In genomic region chr16:30775131-30775380, GRCh38 we compare ENCODE assay signal across 1 cellular context.
TF ChIP-seq lines count a peak whose summit lies in the region.

No MANE protein-coding gene starts in this region.

TF ChIP-seq in endothelial cell of umbilical vein, 7 proteins besides CTCF, POLR2A, EP300 and RAD21:
- no peak for TF ChIP-seq JUN (IDR thresholded peaks at IDR 0.05; ENCODE audit: borderline replicate concordance, insufficient read depth, insufficient read length, low read depth)
- no peak for TF ChIP-seq MYC (IDR thresholded peaks at IDR 0.05; ENCODE audit: low read depth, low read length)
- no peak for TF ChIP-seq GATA2 (IDR thresholded peaks at IDR 0.05; ENCODE audit: insufficient read depth, insufficient read length, low read depth, low read length)
- no peak for TF ChIP-seq POLR2AphosphoS5 (IDR thresholded peaks at IDR 0.05; ENCODE audit: insufficient read depth, low read depth, low read length)
- TF ChIP-seq MAX (IDR thresholded peaks at IDR 0.05; ENCODE audit: insufficient read depth, insufficient read length), result no peak
- TF ChIP-seq FOS (IDR thresholded peaks at IDR 0.05; ENCODE audit: borderline replicate concordance, insufficient read depth, low read length), result no peak
- no peak for TF ChIP-seq EZH2 (IDR thresholded peaks at IDR 0.05; ENCODE audit: borderline replicate concordance, low read depth, low read length, severe bottlenecking)
